Comparison of ENCODE assay signal across 9 cellular contexts in the genomic region with DNA sequence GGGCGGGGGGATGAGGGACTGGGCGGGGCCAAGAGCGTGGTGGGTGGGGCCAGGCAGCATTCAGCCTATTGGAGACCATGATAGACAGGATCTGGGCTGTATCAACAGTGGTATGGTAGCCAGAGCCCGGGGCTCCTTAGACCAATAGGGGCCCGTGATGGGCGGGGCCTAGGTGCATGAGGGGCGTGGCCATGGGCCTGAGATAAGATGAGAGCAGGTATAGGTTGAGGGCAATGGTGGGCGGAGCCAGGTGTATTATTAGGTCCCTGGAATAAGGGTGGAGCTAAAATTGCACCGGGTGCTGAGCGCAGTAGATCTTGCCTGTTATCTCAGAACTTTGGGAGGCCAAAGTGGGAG. TPM values are rescaled to one million over a fixed set of nuclear protein-coding genes. Genes with fewer than 3 reads are reported as not detected.
DNase-seq lines count a peak whose midpoint lies in the region; ATAC-seq, FAIRE-seq and TF ChIP-seq lines count a peak whose summit lies in the region.
"Had no signal": no experiment of that assay in that cellular context is flagged by ENCODE, and none has a peak within 500 bp of the region (broad histone marks: within the 10 kb centered on the region; RNA-seq: fewer than 3 reads in every experiment).

No MANE protein-coding gene starts in this region.

- peak; percentile 56 for ATAC-seq in memory B cell (ENCODE audit: low read depth)
- ATAC-seq in HG03196 (IDR thresholded peaks at IDR 0.05; ENCODE audit: unreplicated experiment) = no peak

- no peak overlapping the region for H3K27ac Mint-ChIP-seq in activated CD4-positive, alpha-beta memory T cell treated with anti-CD3 and anti-CD28 coated beads for 36 hours
- H3K27ac Mint-ChIP-seq in memory B cell = no peak overlapping the region
- no peak overlapping the region for H3K27ac Mint-ChIP-seq in glutamatergic neuron (ENCODE audit: unreplicated experiment)

- no peak overlapping the region for H3K4me2 ChIP-seq in MM.1S (ENCODE audit: low read depth, low read length)

- TF ChIP-seq CTCF in MM.1S (IDR thresholded peaks at IDR 0.05; ENCODE audit: low read length) (no peak), glutamatergic neuron (IDR thresholded peaks at IDR 0.05; ENCODE audit: partially characterized antibody, unreplicated experiment) (no peak)

- no peaks in the 10 kb centered on the region for H3K9me3 Mint-ChIP-seq in activated CD4-positive, alpha-beta memory T cell treated with anti-CD3 and anti-CD28 coated beads for 36 hours
- H3K9me3 Mint-ChIP-seq in memory B cell = no peaks in the 10 kb centered on the region
- peaks cover 4% of the 10 kb centered on the region for H3K9me3 Mint-ChIP-seq in glutamatergic neuron (ENCODE audit: unreplicated experiment)

- H3K9me2 ChIP-seq in MM.1S (replicated peaks; ENCODE audit: insufficient read depth, low read length) = no peaks in the 10 kb centered on the region

- CTCF ChIA-PET in activated CD4-positive, alpha-beta memory T cell treated with anti-CD3 and anti-CD28 coated beads for 36 hours (lab: Charles Lee) = no interaction called here

- no peak overlapping the region for H3K27ac ChIP-seq in MM.1S (ENCODE audit: low read length)

- no peaks in the 10 kb centered on the region for H3K9me3 ChIP-seq in MM.1S (replicated peaks; ENCODE audit: insufficient read depth, low read length)

- intact Hi-C loops in activated CD4-positive, alpha-beta memory T cell treated with anti-CD3 and anti-CD28 coated beads for 36 hours (cut with micrococcal nuclease) = no loop called here

- peak; percentile 93 for DNase-seq in ELF-1 (ENCODE audit: low read depth, low spot score)
- DNase-seq in MM.1S = peak; percentile 66
- peak; percentile 82 for DNase-seq in activated CD4-positive, alpha-beta memory T cell treated with anti-CD3 and anti-CD28 coated beads for 36 hours
- DNase-seq in memory B cell (ENCODE audit: low spot score in 2 of 2) = peak in 1 of 2 donors; percentile 53
- no peak for DNase-seq in urothelium cell line (ENCODE audit: low spot score)
- no peak for DNase-seq in NCI-H1417 (lab: John Stamatoyannopoulos, UW)
- no peak for DNase-seq in glutamatergic neuron

- H3K36me3 Mint-ChIP-seq in activated CD4-positive, alpha-beta memory T cell treated with anti-CD3 and anti-CD28 coated beads for 36 hours = peaks cover 3% of the 10 kb centered on the region
- H3K36me3 Mint-ChIP-seq in memory B cell (peaks cover 10% of the 10 kb centered on the region), glutamatergic neuron (ENCODE audit: unreplicated experiment) (no peaks in the 10 kb centered on the region)

- FAIRE-seq in urothelium cell line (lab: Jason Lieb, UNC) = no peak

- H3K27me3 ChIP-seq in MM.1S (replicated peaks; ENCODE audit: insufficient read depth, low read length) = no peaks in the 10 kb centered on the region

- no peak overlapping the region for H2AFZ ChIP-seq in MM.1S (ENCODE audit: low read length)

- peaks cover 8% of the 10 kb centered on the region; the same call in 1 of the 2 replicates for H3F3A ChIP-seq in MM.1S (ENCODE audit: insufficient read depth, low read length)

- no peak overlapping the region for H3K4me3 ChIP-seq in MM.1S (ENCODE audit: low read length)

- no peaks in the 10 kb centered on the region for H4K20me1 ChIP-seq in MM.1S (ENCODE audit: insufficient read depth, low read length)

- no peak overlapping the region for H3K4me3 Mint-ChIP-seq in activated CD4-positive, alpha-beta memory T cell treated with anti-CD3 and anti-CD28 coated beads for 36 hours
- H3K4me3 Mint-ChIP-seq in memory B cell (no peak overlapping the region), glutamatergic neuron (ENCODE audit: unreplicated experiment) (no peak overlapping the region)

- no peaks in the 10 kb centered on the region; the same call in 1 of the 2 replicates for H3K36me3 ChIP-seq in MM.1S (replicated peaks; ENCODE audit: insufficient read depth, low read length)

- H3K79me2 ChIP-seq in MM.1S (ENCODE audit: low read length) = peaks cover 16% of the 10 kb centered on the region

- peaks cover 10% of the 10 kb centered on the region for H3K4me1 Mint-ChIP-seq in activated CD4-positive, alpha-beta memory T cell treated with anti-CD3 and anti-CD28 coated beads for 36 hours (ENCODE audit: low read depth)
- H3K4me1 Mint-ChIP-seq in memory B cell = peaks cover 12% of the 10 kb centered on the region
- H3K4me1 Mint-ChIP-seq in glutamatergic neuron (ENCODE audit: low read depth, unreplicated experiment) = peaks cover 2% of the 10 kb centered on the region

- POLR2A ChIA-PET in activated CD4-positive, alpha-beta memory T cell treated with anti-CD3 and anti-CD28 coated beads for 36 hours (lab: Charles Lee) = no interaction called here

- no peaks in the 10 kb centered on the region for H3K27me3 Mint-ChIP-seq in activated CD4-positive, alpha-beta memory T cell treated with anti-CD3 and anti-CD28 coated beads for 36 hours
- no peaks in the 10 kb centered on the region for H3K27me3 Mint-ChIP-seq in memory B cell
- no peaks in the 10 kb centered on the region for H3K27me3 Mint-ChIP-seq in glutamatergic neuron (ENCODE audit: unreplicated experiment)

- H3K4me1 ChIP-seq in MM.1S (ENCODE audit: low read length) = peaks cover 4% of the 10 kb centered on the region; the same call in 1 of the 2 replicates

- H3K9ac ChIP-seq in MM.1S (ENCODE audit: low read length) = no peak overlapping the region

RNA-seq across cellular contexts. Expression of a gene that starts 5.3 kb away (rescaled TPM):
- 10 to 100 TPM; 28.3 to 29.3 TPM for total RNA-seq in activated CD4-positive, alpha-beta memory T cell treated with anti-CD3 and anti-CD28 coated beads for 36 hours
- total RNA-seq in glutamatergic neuron (ENCODE audit: unreplicated experiment) = 110 TPM

RNA-seq across cellular contexts. Expression of a gene that starts 18.8 kb away (rescaled TPM):
- total RNA-seq in activated CD4-positive, alpha-beta memory T cell treated with anti-CD3 and anti-CD28 coated beads for 36 hours = 100 to 1,000 TPM; 123 to 130 TPM
- total RNA-seq in glutamatergic neuron (ENCODE audit: unreplicated experiment) = 117 TPM

RNA-seq across cellular contexts. Expression of a gene that starts 21.7 kb away (rescaled TPM):
- total RNA-seq in activated CD4-positive, alpha-beta memory T cell treated with anti-CD3 and anti-CD28 coated beads for 36 hours = 100 to 1,000 TPM; 136 to 142 TPM
- total RNA-seq in glutamatergic neuron (ENCODE audit: unreplicated experiment) = 1.7 TPM

RNA-seq across cellular contexts. Expression of a gene that starts 23.9 kb away (rescaled TPM):
- not detected for total RNA-seq in activated CD4-positive, alpha-beta memory T cell treated with anti-CD3 and anti-CD28 coated beads for 36 hours
- not detected for total RNA-seq in glutamatergic neuron (ENCODE audit: unreplicated experiment)
- total RNA-seq: myocyte had no signal

RNA-seq across cellular contexts. Expression of a gene that starts 24.3 kb away (rescaled TPM):
- 100 to 1,000 TPM; 107 to 109 TPM for total RNA-seq in activated CD4-positive, alpha-beta memory T cell treated with anti-CD3 and anti-CD28 coated beads for 36 hours
- total RNA-seq in glutamatergic neuron (ENCODE audit: unreplicated experiment) = 222 TPM

Comparison
In these comparisons a context has a peak if more than half of its experiments do, and no peak if none do; other contexts are left out.
1. DNase-seq: peak in ELF-1 (single experiment), MM.1S (single experiment) and activated CD4-positive, alpha-beta memory T cell treated with anti-CD3 and anti-CD28 coated beads for 36 hours (single experiment); none in urothelium cell line (single experiment), NCI-H1417 (0 of 3) and glutamatergic neuron (single experiment).
2. RNA of a gene that starts 21.7 kb away (total RNA-seq): 136 to 142 TPM in activated CD4-positive, alpha-beta memory T cell treated with anti-CD3 and anti-CD28 coated beads for 36 hours; 1.7 TPM in glutamatergic neuron (single experiment); every median in the first group is over 10 times any median in the second.